8 cellular contexts compared by ENCODE assay signal in the genomic region with DNA sequence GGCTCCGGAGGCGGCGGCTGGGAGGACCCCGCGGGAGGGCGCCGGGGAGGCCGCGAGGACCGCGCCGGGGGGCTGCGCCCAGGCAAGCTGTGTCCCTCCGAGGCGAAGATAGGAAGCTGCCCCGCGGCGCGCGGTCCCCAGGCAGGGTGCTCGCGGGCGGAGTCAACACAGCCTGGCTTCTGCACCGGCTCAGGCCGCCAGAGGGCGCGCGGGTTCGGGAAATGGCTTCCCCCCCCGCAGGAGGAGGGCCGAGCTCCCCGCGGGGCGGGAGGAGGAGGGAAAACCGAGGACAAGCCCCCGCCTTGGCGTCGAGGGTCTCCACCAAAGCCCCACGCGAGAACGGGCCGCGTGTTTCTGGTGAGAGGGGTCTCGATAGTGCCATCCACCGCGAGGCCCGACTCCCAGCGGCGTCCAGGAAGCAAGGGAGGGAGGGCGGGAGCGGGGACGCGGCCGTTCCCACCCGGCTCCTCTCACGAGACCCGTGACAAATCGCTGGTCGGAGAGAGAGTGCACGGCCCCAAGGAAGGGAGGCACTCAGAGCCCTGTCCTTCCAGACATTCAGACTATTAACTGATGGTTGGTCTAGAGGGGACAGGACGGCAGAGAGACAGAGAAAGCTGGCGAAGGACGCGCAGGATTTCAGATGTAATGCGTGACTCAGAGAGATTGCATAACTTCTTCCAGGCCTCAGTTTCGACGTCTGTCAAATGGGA.
DNase-seq lines count a peak whose midpoint lies in the region; ATAC-seq, FAIRE-seq and TF ChIP-seq lines count a peak whose summit lies in the region.

No MANE protein-coding gene starts in this region.

- H3K27ac ChIP-seq in AG04450 (ENCODE audit: low read depth, low read length), result no peak overlapping the region
- no peak overlapping the region for H3K27ac ChIP-seq in HepG2 (ENCODE audit: extremely low read length, insufficient read depth, low read length)

- H3K27me3 ChIP-seq in AG04450 (ENCODE audit: control insufficient read depth, insufficient read depth, low read length) (peaks cover 11% of the 10 kb centered on the region), HepG2 (ENCODE audit: control insufficient read depth in 1 of 2, insufficient read depth in 2 of 2, low read length in 2 of 2) (peaks cover 0 to 41% of the 10 kb centered on the region in 2 experiments; a peak in 4 of 5 replicates)

- POLR2A ChIA-PET in AG04450 (lab: Yijun Ruan, JAX) (interaction anchor here (1.0 kb wide), 2 partner anchors 106 to 1127 kb away, joined by 3 to 4 read pairs; partner anchors contain the start of gene NETO2), HepG2 (lab: Yijun Ruan, JAX) (interaction anchor here (0.7 to 1.3 kb wide), 3 partner anchors 46 to 1737 kb away, joined by 3 to 4 read pairs (median 4); no protein-coding TSS in a partner anchor)

- TF ChIP-seq EP300 in HepG2 (IDR thresholded peaks at IDR 0.05; ENCODE audit: low read depth in 2 of 2, low read length in 2 of 2) (0 out of 4 replicates have a peak, but pooled peaks of 1 of the 2 experiments have one; percentile 8), HepG2 (CRISPR knock-in tag; IDR thresholded peaks at IDR 0.05; ENCODE audit: borderline replicate concordance) (0 out of 2 replicates have a peak, but pooled peaks have one; percentile 20)

- CTCF ChIA-PET in AG04450 (lab: Charles Lee), result interaction anchor here (0.6 to 4.2 kb wide), 47 partner anchors 9 to 1593 kb away, joined by 3 to 39 read pairs (median 4); partner anchors contain the start of genes DNAJA2 and NETO2
- CTCF ChIA-PET in HepG2 (lab: Yijun Ruan, JAX; ENCODE audit: low intra/inter-chr PET ratio, low total read pairs), result interaction anchor here (1.2 to 3.1 kb wide), 5 partner anchors 90 to 1127 kb away, joined by 3 to 17 read pairs (median 8); partner anchors contain the start of gene NETO2

- BruUV-seq in HepG2 (replicated peaks; lab: Mats Ljungman, UMichigan), result no TSS peak

- H3K9me3 ChIP-seq in AG04450 (ENCODE audit: control insufficient read depth, insufficient read depth, low read length) (no peaks in the 10 kb centered on the region; the same call in 1 of the 2 replicates), HepG2 (ENCODE audit: low read length) (no peaks in the 10 kb centered on the region)

- FAIRE-seq in HepG2 (lab: Jason Lieb, UNC), result peak; percentile 50

- peak; percentile 88 for TF ChIP-seq CTCF in AG04450 (IDR thresholded peaks at IDR 0.05; ENCODE audit: low read depth, low read length)
- TF ChIP-seq CTCF in choroid plexus epithelial cell (conservative IDR thresholded peaks at IDR 0.05; ENCODE audit: low read depth, low read length), result peak; percentile 82
- TF ChIP-seq CTCF in HepG2 (CRISPR knock-in tag; IDR thresholded peaks at IDR 0.05), result peak; percentile 98

- in situ Hi-C loops in HepG2 (cut with HindIII; ENCODE audit: extremely low pct_ligation_motif_present, low pct_unique_long_range_greater_than_20kb), result loop anchor here (5.0 kb wide), 2 partner anchors 104 to 1124 kb away; partner anchors contain the start of gene NETO2

- peaks cover 30% of the 10 kb centered on the region for H3K4me1 ChIP-seq in HepG2 (ENCODE audit: insufficient read depth, low read length)

- no peaks in the 10 kb centered on the region for H4K20me1 ChIP-seq in HepG2 (ENCODE audit: insufficient read depth, low read length)

- TF ChIP-seq POLR2A in HepG2 (IDR thresholded peaks at IDR 0.05; ENCODE audit: insufficient read depth in 1 of 2, low read depth in 2 of 2, low read length in 2 of 2), result no peak

- peak overlapping the region; percentile 50 for H3K9ac ChIP-seq in HepG2 (ENCODE audit: insufficient read depth, low read depth, low read length)

- intact Hi-C loops in HepG2 (cut with micrococcal nuclease; ENCODE audit: unreplicated experiment), result loop anchor here (1.0 to 5.0 kb wide), 3 partner anchors 91 to 1125 kb away; no protein-coding TSS in a partner anchor

- no peaks in the 10 kb centered on the region for H3K79me2 ChIP-seq in HepG2 (ENCODE audit: insufficient read depth, low read length)

- peak overlapping the region; percentile 93 for H3K4me2 ChIP-seq in HepG2 (ENCODE audit: low read depth, low read length)

- H3K4me3 ChIP-seq in AG04450 (ENCODE audit: low read depth, low read length), result peak overlapping the region; percentile 66
- H3K4me3 ChIP-seq in choroid plexus epithelial cell (ENCODE audit: low read depth, low read length), result peak overlapping the region; percentile 69
- H3K4me3 ChIP-seq in HepG2 (replicated peaks in 1 of 3; ENCODE audit: insufficient read depth in 1 of 3, low read depth in 2 of 3, low read length in 3 of 3), result peak overlapping the region; percentile 61 to 80 (median 80)

- peak; percentile 44 for DNase-seq in AG04450 (ENCODE audit: low read depth, low spot score)
- peak; percentile 87 for DNase-seq in NCI-H2227 (lab: John Stamatoyannopoulos, UW; ENCODE audit: unreplicated experiment)
- peak; percentile 90 to 92 for DNase-seq in activated CD4-positive, alpha-beta T cell treated with anti-CD3 and anti-CD28 coated beads for 24 hours (ENCODE audit: low read depth in 2 of 2)
- DNase-seq in choroid plexus epithelial cell (ENCODE audit: low read depth), result peak; percentile 74
- DNase-seq in HepG2 (ENCODE audit: low spot score), result peak; percentile 61
- DNase-seq in stimulated activated CD4-positive, alpha-beta T cell treated with anti-CD3 and anti-CD28 coated beads, Interleukin-2, amount 100 ng/mL, for 4 hours (ENCODE audit: low read depth), result peak; percentile 87

- ATAC-seq in GM18511 (IDR thresholded peaks at IDR 0.05; ENCODE audit: unreplicated experiment) (peak; percentile 91), HG03025 (IDR thresholded peaks at IDR 0.05; ENCODE audit: low FRiP score, unreplicated experiment) (peak; percentile 82), HepG2 (peak; percentile 96)

- 25% methylated on average over 15 of the region's 67 CpGs for WGBS in HepG2 (ENCODE audit: low lambda C conversion rate)

- peak; percentile 96 for TF ChIP-seq RAD21 in HepG2 (CRISPR knock-in tag; IDR thresholded peaks at IDR 0.05)

- H2AFZ ChIP-seq in HepG2 (ENCODE audit: low read length), result peak overlapping the region; percentile 58

- no peaks in the 10 kb centered on the region for H3K36me3 ChIP-seq in HepG2 (replicated peaks in 1 of 2; ENCODE audit: control insufficient read depth in 1 of 2, insufficient read depth in 2 of 2, low read length in 2 of 2)

TF ChIP-seq in HepG2, 621 proteins besides CTCF, POLR2A, EP300 and RAD21 (continues in another document):
- TF ChIP-seq EZH2 (conservative IDR thresholded peaks at IDR 0.05; ENCODE audit: low read depth, low read length) (no peak), RNF2 (conservative IDR thresholded peaks at IDR 0.05; ENCODE audit: low read depth) (no peak; the same call in 1 of the 2 replicates), MXI1 (IDR thresholded peaks at IDR 0.05; ENCODE audit: borderline replicate concordance, low read depth, low read length) (peak; percentile 62; the same call in 1 of the 3 replicates), NFYB (CRISPR knock-in tag; IDR thresholded peaks at IDR 0.05) (no peak), ZNF747 (CRISPR knock-in tag; IDR thresholded peaks at IDR 0.05; ENCODE audit: borderline replicate concordance) (peak; percentile 51; the same call in 1 of the 2 replicates), ZKSCAN5 (CRISPR knock-in tag; IDR thresholded peaks at IDR 0.05) (no peak), HNRNPH1 (optimal IDR thresholded peaks at IDR 0.05; ENCODE audit: low read depth, low read length) (no peak), CCAR2 (optimal IDR thresholded peaks at IDR 0.05; ENCODE audit: low read depth, low read length) (no peak), ZNF672 (CRISPR knock-in tag; IDR thresholded peaks at IDR 0.05) (no peak), ZNF775 (CRISPR knock-in tag; IDR thresholded peaks at IDR 0.05; ENCODE audit: borderline replicate concordance) (no peak), ZBTB1 (CRISPR knock-in tag; IDR thresholded peaks at IDR 0.05; ENCODE audit: borderline replicate concordance) (no peak), ARNT2 (CRISPR knock-in tag; IDR thresholded peaks at IDR 0.05; ENCODE audit: low read depth) (peak; percentile 87; the same call in 1 of the 2 replicates), PHF8 (CRISPR knock-in tag; IDR thresholded peaks at IDR 0.05) (peak; percentile 71), ISX (CRISPR knock-in tag; conservative IDR thresholded peaks at IDR 0.05) (no peak)
- TF ChIP-seq, protein P1, sequence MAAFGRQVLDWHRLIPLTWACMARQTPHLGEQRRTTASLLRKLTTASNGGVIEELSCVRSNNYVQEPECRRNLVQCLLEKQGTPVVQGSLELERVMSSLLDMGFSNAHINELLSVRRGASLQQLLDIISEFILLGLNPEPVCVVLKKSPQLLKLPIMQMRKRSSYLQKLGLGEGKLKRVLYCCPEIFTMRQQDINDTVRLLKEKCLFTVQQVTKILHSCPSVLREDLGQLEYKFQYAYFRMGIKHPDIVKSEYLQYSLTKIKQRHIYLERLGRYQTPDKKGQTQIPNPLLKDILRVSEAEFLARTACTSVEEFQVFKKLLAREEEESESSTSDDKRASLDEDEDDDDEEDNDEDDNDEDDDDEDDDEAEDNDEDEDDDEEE (CRISPR knock-in tag; IDR thresholded peaks at IDR 0.05), result peak; percentile 58; the same call in 1 of the 2 replicates
- TF ChIP-seq, protein P2, sequence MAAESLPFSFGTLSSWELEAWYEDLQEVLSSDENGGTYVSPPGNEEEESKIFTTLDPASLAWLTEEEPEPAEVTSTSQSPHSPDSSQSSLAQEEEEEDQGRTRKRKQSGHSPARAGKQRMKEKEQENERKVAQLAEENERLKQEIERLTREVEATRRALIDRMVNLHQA (CRISPR knock-in tag; IDR thresholded peaks at IDR 0.05), result no peak
- TF ChIP-seq, protein P3, sequence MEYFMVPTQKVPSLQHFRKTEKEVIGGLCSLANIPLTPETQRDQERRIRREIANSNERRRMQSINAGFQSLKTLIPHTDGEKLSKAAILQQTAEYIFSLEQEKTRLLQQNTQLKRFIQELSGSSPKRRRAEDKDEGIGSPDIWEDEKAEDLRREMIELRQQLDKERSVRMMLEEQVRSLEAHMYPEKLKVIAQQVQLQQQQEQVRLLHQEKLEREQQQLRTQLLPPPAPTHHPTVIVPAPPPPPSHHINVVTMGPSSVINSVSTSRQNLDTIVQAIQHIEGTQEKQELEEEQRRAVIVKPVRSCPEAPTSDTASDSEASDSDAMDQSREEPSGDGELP (IDR thresholded peaks at IDR 0.05; ENCODE audit: borderline replicate concordance, low read depth), result peak; percentile 34; the same call in 1 of the 2 replicates
